9 cellular contexts compared by ENCODE assay signal in genomic region chr10:93481213-93481930, GRCh38. TPM values are rescaled to one million over a fixed set of nuclear protein-coding genes. Genes with fewer than 3 reads are reported as not detected.
DNase-seq lines count a peak whose midpoint lies in the region; ATAC-seq and TF ChIP-seq lines count a peak whose summit lies in the region.
"Had no signal": no experiment of that assay in that cellular context is flagged by ENCODE, and none has a peak within 500 bp of the region (broad histone marks: within the 10 kb centered on the region; RNA-seq: fewer than 3 reads in every experiment).

No MANE protein-coding gene starts in this region.

- H3K4me1 ChIP-seq in psoas muscle, result no peaks in the 10 kb centered on the region

- no peaks in the 10 kb centered on the region for H3K27me3 Mint-ChIP-seq in activated CD4-positive, alpha-beta memory T cell treated with anti-CD3 and anti-CD28 coated beads, Interleukin-2, amount 10 ng/mL, durations not matched to agents 7 days and 5 days

- H3K9me3 ChIP-seq in psoas muscle, result no peaks in the 10 kb centered on the region

- CTCF ChIA-PET in activated CD4-positive, alpha-beta memory T cell treated with anti-CD3 and anti-CD28 coated beads, Interleukin-2, amount 10 ng/mL, durations not matched to agents 7 days and 5 days (lab: Charles Lee), result interaction anchor here (1.1 to 15.3 kb wide), 24 partner anchors 8 to 128 kb away, joined by 3 to 511 read pairs (median 10); partner anchors contain the start of gene CEP55

- TF ChIP-seq CTCF in GM06990 (IDR thresholded peaks at IDR 0.05; ENCODE audit: insufficient read depth, low read length, poor library complexity, severe bottlenecking) (no peak), foreskin fibroblast (IDR thresholded peaks at IDR 0.05; ENCODE audit: low read depth, low read length) (no peak), psoas muscle (IDR thresholded peaks at IDR 0.05) (no peak)

- POLR2A ChIA-PET in activated CD4-positive, alpha-beta memory T cell treated with anti-CD3 and anti-CD28 coated beads, Interleukin-2, amount 10 ng/mL, durations not matched to agents 7 days and 5 days (lab: Charles Lee), result interaction anchor here (0.9 to 5.0 kb wide), 12 partner anchors 15 to 633 kb away, joined by 3 to 82 read pairs (median 4); partner anchors contain the start of genes CEP55 and EXOC6

- no peaks in the 10 kb centered on the region for H3K9me3 Mint-ChIP-seq in activated CD4-positive, alpha-beta memory T cell treated with anti-CD3 and anti-CD28 coated beads, Interleukin-2, amount 10 ng/mL, durations not matched to agents 7 days and 5 days

- H3K36me3 ChIP-seq in GM06990 (ENCODE audit: control insufficient read depth, insufficient read depth, low read length) (no peaks in the 10 kb centered on the region), psoas muscle (ENCODE audit: insufficient read depth in 1 of 2, low read depth in 1 of 2) (no peaks in the 10 kb centered on the region)

- peaks cover 29% of the 10 kb centered on the region for H3K4me1 Mint-ChIP-seq in activated CD4-positive, alpha-beta memory T cell treated with anti-CD3 and anti-CD28 coated beads, Interleukin-2, amount 10 ng/mL, durations not matched to agents 7 days and 5 days

- peak overlapping the region; percentile 50 for H3K27ac ChIP-seq in psoas muscle
- H3K27ac ChIP-seq: SK-N-MC had no signal

- WGBS in psoas muscle, 3 donors, result 47 to 55% (median 51%) methylated on average over 6 of the region's 6 CpGs

- intact Hi-C loops in psoas muscle (cut with DNase I), result loop anchor here in 1 of 2 donors (5.0 kb wide), 1 partner anchor 44 kb away; no protein-coding TSS in a partner anchor

- H3K4me3 ChIP-seq in GM06990 (replicated peaks; ENCODE audit: low read depth, low read length) (peak overlapping the region; percentile 61), foreskin fibroblast (ENCODE audit: low read depth in 1 of 2, low read length in 2 of 2) (peak overlapping the region; percentile 90 to 91), psoas muscle (peak overlapping the region; percentile 67)

- peak overlapping the region; percentile 90 for H3K27ac Mint-ChIP-seq in activated CD4-positive, alpha-beta memory T cell treated with anti-CD3 and anti-CD28 coated beads, Interleukin-2, amount 10 ng/mL, durations not matched to agents 7 days and 5 days

- no peak for DNase-seq in GM06990 (ENCODE audit: extremely low read depth, insufficient read length)
- DNase-seq in activated CD4-positive, alpha-beta memory T cell treated with anti-CD3 and anti-CD28 coated beads, Interleukin-2, amount 10 ng/mL, durations not matched to agents 7 days and 5 days, result no peak
- no peak for DNase-seq in foreskin fibroblast
- no peak for DNase-seq in psoas muscle
- DNase-seq in OCI-M2 (lab: John Stamatoyannopoulos, UW; ENCODE audit: unreplicated experiment), result no peak
- no peak for DNase-seq in stimulated activated naive CD4-positive, alpha-beta T cell treated with Interleukin-2 at 50 U/mL for 16 hours (lab: John Stamatoyannopoulos, UW)

- peak overlapping the region; percentile 86 for H3K4me3 Mint-ChIP-seq in activated CD4-positive, alpha-beta memory T cell treated with anti-CD3 and anti-CD28 coated beads, Interleukin-2, amount 10 ng/mL, durations not matched to agents 7 days and 5 days

- H3K27me3 ChIP-seq in GM06990 (replicated peaks; ENCODE audit: control insufficient read depth, insufficient read depth, low read length) (no peaks in the 10 kb centered on the region; the same call in 1 of the 2 replicates), psoas muscle (ENCODE audit: insufficient read depth in 3 of 3, low read length in 2 of 3) (peaks cover 0 to 5% (median 0%) of the 10 kb centered on the region in 3 donors)

- peaks cover 3% of the 10 kb centered on the region for H3K36me3 Mint-ChIP-seq in activated CD4-positive, alpha-beta memory T cell treated with anti-CD3 and anti-CD28 coated beads, Interleukin-2, amount 10 ng/mL, durations not matched to agents 7 days and 5 days (ENCODE audit: low read depth)

- no peak for ATAC-seq in psoas muscle
- no peak for ATAC-seq in GM19455 (IDR thresholded peaks at IDR 0.05; ENCODE audit: unreplicated experiment)
- no peak for ATAC-seq in HG02759 (IDR thresholded peaks at IDR 0.05; ENCODE audit: unreplicated experiment)

RNA-seq across cellular contexts. Expression of gene MYOF, which starts 0.8 kb away (rescaled TPM):
- 10 to 100 TPM; 10.8 to 10.9 TPM for total RNA-seq in activated CD4-positive, alpha-beta memory T cell treated with anti-CD3 and anti-CD28 coated beads, Interleukin-2, amount 10 ng/mL, durations not matched to agents 7 days and 5 days
- total RNA-seq in psoas muscle, result 1 to 10 TPM; 4.2 to 9.4 (median 5.8) TPM
- 1 to 10 TPM in 2 of 3 donors, under 1 TPM in 1; 0.70 to 3.6 (median 2.1) TPM for polyA plus RNA-seq in psoas muscle

RNA-seq across cellular contexts. Expression of gene CEP55, which starts 15.0 kb away (rescaled TPM):
- 10 to 100 TPM; 82.5 to 84.6 TPM for total RNA-seq in activated CD4-positive, alpha-beta memory T cell treated with anti-CD3 and anti-CD28 coated beads, Interleukin-2, amount 10 ng/mL, durations not matched to agents 7 days and 5 days
- under 1 TPM in 2 of 4 donors, not detected in 2; 0.10 to 0.29 TPM for total RNA-seq in psoas muscle
- polyA plus RNA-seq in psoas muscle, result under 1 TPM in 2 of 3 donors, not detected in 1; 0.16 to 0.25 TPM

Comparison
In these comparisons a context has a peak if more than half of its experiments do, and no peak if none do; other contexts are left out.
1. RNA of gene CEP55, which starts 15.0 kb away (total RNA-seq): 82.5 to 84.6 TPM in activated CD4-positive, alpha-beta memory T cell treated with anti-CD3 and anti-CD28 coated beads, Interleukin-2, amount 10 ng/mL, durations not matched to agents 7 days and 5 days; 0.10 to 0.29 TPM in psoas muscle; every median in the first group is over 10 times any median in the second.
2. Peak in every context shown above with its lines, with median percentiles within 50 percentile points of each other: H3K4me3 ChIP-seq.